23 cellular contexts compared by ENCODE assay signal in the genomic region with DNA sequence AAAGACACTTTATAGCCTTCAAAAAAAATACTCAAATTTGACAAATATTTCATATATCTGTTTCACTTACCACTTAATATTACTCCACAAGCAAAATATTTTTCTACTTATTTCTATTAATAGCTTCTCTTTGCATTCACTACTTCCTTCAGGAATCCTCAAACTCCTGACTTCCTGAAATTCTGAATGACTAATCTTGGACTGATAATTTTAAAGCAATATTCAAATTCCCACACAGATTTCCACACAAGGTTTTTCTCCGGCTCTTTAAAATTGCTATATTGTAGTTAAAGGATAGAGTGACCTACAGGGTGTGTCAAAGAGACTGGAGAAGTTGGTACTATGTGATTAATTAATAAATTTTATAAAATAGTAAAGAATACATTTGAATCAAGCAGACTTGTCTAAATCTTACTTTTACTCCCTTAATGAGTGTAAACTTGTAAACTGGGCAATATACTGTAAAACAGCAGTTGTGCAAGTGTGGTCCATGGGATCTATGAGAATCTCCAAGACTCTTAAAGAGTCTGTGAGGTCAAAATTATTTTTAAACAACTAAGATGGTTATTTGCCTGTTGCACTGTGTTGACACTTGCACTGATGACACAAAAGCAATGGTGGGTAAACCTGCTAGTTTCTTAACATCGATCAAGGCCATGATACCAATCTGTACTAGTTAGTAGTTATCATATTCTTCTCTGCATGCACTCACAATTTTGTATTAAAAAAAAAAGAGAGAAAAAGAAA. TPM values are rescaled to one million over a fixed set of nuclear protein-coding genes. Genes with fewer than 3 reads are reported as not detected.
DNase-seq lines count a peak whose midpoint lies in the region; ATAC-seq and TF ChIP-seq lines count a peak whose summit lies in the region.
"Had no signal": no experiment of that assay in that cellular context is flagged by ENCODE, and none has a peak within 500 bp of the region (broad histone marks: within the 10 kb centered on the region; RNA-seq: fewer than 3 reads in every experiment).

No MANE protein-coding gene starts in this region.

- TF ChIP-seq CTCF in PC-3 (conservative IDR thresholded peaks at IDR 0.05; ENCODE audit: low read depth, low read length): no peak

- H4K20me1 ChIP-seq in PC-3 (ENCODE audit: low read length): peaks cover 39% of the 10 kb centered on the region

- H2BK12ac ChIP-seq in mesenchymal stem cell (ENCODE audit: low read length in 2 of 2): no peak overlapping the region

- no peak overlapping the region for H4K8ac ChIP-seq in mesenchymal stem cell (ENCODE audit: low read length)

- H3K79me1 ChIP-seq in mesenchymal stem cell (replicated peaks; ENCODE audit: low read length, poor library complexity, severe bottlenecking): peaks cover 1% of the 10 kb centered on the region

- ATAC-seq in PC-3: no peak
- ATAC-seq in HG02798 (IDR thresholded peaks at IDR 0.05; ENCODE audit: poor library complexity, unreplicated experiment): no peak
- no peak for ATAC-seq in HG03045 (IDR thresholded peaks at IDR 0.05; ENCODE audit: unreplicated experiment)
- ATAC-seq: activated CD4-positive, CD25-positive, alpha-beta regulatory T cell treated with anti-CD3 and anti-CD28 coated beads, Interleukin-2, amount 50 U/mL, for 24 hours; left colon; stimulated activated effector memory CD8-positive, alpha-beta T cell treated with anti-CD3 and anti-CD28 coated beads, Interleukin-12 subunit alpha, Interleukin-12 subunit beta, amount 100 ng/mL, for 72 hours had no signal

- H3K4me3 ChIP-seq in PC-3 (ENCODE audit: low read length) (no peak overlapping the region), mesenchymal stem cell (ENCODE audit: insufficient read depth in 1 of 2, low read depth in 1 of 2, low read length in 2 of 2) (no peak overlapping the region)
- H3K4me3 ChIP-seq: neural progenitor cell, tibial nerve had no signal

- H2BK5ac ChIP-seq in mesenchymal stem cell (ENCODE audit: low read depth, low read length, poor library complexity, severe bottlenecking): no peak overlapping the region

- CTCF ChIA-PET in PC-3 (lab: Charles Lee): no interaction called here

- POLR2A ChIA-PET in PC-3 (lab: Charles Lee; ENCODE audit: unreplicated experiment): no interaction called here

- H2BK15ac ChIP-seq in mesenchymal stem cell (ENCODE audit: low read depth, poor library complexity, severe bottlenecking): no peak overlapping the region

- H2AFZ ChIP-seq in PC-3 (ENCODE audit: low read length): no peak overlapping the region
- no peak overlapping the region for H2AFZ ChIP-seq in mesenchymal stem cell (ENCODE audit: low read depth, low read length)
- H2AFZ ChIP-seq: neural progenitor cell had no signal

- no peak overlapping the region for H3K14ac ChIP-seq in mesenchymal stem cell (ENCODE audit: low read length in 2 of 2)

- H4K91ac ChIP-seq in mesenchymal stem cell (ENCODE audit: low read length): no peak overlapping the region

- no TSS peak for BruUV-seq in PC-3 (replicated peaks; lab: Mats Ljungman, UMichigan)

- H3K4me1 ChIP-seq in PC-3 (ENCODE audit: insufficient read depth, low read length): peaks cover 5% of the 10 kb centered on the region
- H3K4me1 ChIP-seq in mesenchymal stem cell (ENCODE audit: control insufficient read depth, insufficient read depth, low read depth, low read length): no peaks in the 10 kb centered on the region
- H3K4me1 ChIP-seq: Caco-2, neural progenitor cell had no signal

- H3K79me2 ChIP-seq in PC-3 (ENCODE audit: low read length): peaks cover 98% of the 10 kb centered on the region

- no peak overlapping the region for H3K4ac ChIP-seq in mesenchymal stem cell (ENCODE audit: low read depth in 1 of 2, low read length in 2 of 2)

- H3K9ac ChIP-seq in PC-3 (ENCODE audit: low read length) (no peak overlapping the region), mesenchymal stem cell (ENCODE audit: low read length) (peak overlapping the region; percentile 18)
- H3K9ac ChIP-seq: KMS-11, neural progenitor cell had no signal

- no peaks in the 10 kb centered on the region for H3K9me3 ChIP-seq in PC-3 (ENCODE audit: low read length)
- no peaks in the 10 kb centered on the region for H3K9me3 ChIP-seq in mesenchymal stem cell (ENCODE audit: control insufficient read depth, low read length)
- H3K9me3 ChIP-seq: Caco-2, tibial nerve had no signal

- 100% methylated on average over 1 of the region's 2 CpGs for WGBS in mesenchymal stem cell

- H3K23ac ChIP-seq in mesenchymal stem cell (ENCODE audit: low read length in 2 of 2): no peak overlapping the region

- H3K9me2 ChIP-seq in PC-3 (replicated peaks; ENCODE audit: low read length): no peaks in the 10 kb centered on the region

- no peak overlapping the region for H2BK120ac ChIP-seq in mesenchymal stem cell (ENCODE audit: low read depth, low read length)

- H3K4me2 ChIP-seq in PC-3 (ENCODE audit: low read length) (no peak overlapping the region), mesenchymal stem cell (ENCODE audit: low read length, poor library complexity, severe bottlenecking) (no peak overlapping the region)
- H3K4me2 ChIP-seq: KMS-11, neural progenitor cell had no signal

- DNase-seq in AG20443 (ENCODE audit: low spot score) (peak; percentile 8), PC-3 (peak; percentile 14), dermis blood vessel endothelial cell (peak; percentile 58), mesenchymal stem cell (peak; percentile 51), DMS79 (lab: John Stamatoyannopoulos, UW) (no peak), ureter (ENCODE audit: low spot score) (no peak)
- DNase-seq: Caco-2; central memory CD4-positive, alpha-beta T cell; effector CD8-positive, alpha-beta T cell; H7; left colon; NCI-H1105; NCI-H2107; retina; stimulated activated CD4-positive, alpha-beta T cell treated with anti-CD3 and anti-CD28 coated beads, Interleukin-15, amount 100 ng/mL, for 24 hours; T1000 had no signal

- intact Hi-C loops in PC-3 (cut with micrococcal nuclease): loop anchor here (2.0 kb wide), 1 partner anchor 17 kb away; no protein-coding TSS in a partner anchor

- H3K27ac ChIP-seq in PC-3 (ENCODE audit: low read length) (no peak overlapping the region), mesenchymal stem cell (ENCODE audit: low read length, poor library complexity, severe bottlenecking) (peak overlapping the region; percentile 14)
- H3K27ac ChIP-seq: KMS-11, neural progenitor cell, tibial nerve had no signal

- peaks cover 8% of the 10 kb centered on the region; the same call in 1 of the 2 replicates for H3K36me3 ChIP-seq in PC-3 (ENCODE audit: low read depth, low read length)
- H3K36me3 ChIP-seq in mesenchymal stem cell (ENCODE audit: control insufficient read depth in 1 of 2, insufficient read depth in 2 of 2, low read depth in 1 of 2, low read length in 2 of 2): peaks cover 0 to 11% of the 10 kb centered on the region in 2 experiments
- H3K36me3 ChIP-seq: neural progenitor cell, tibial nerve had no signal

- H3F3A ChIP-seq in PC-3 (ENCODE audit: low read length, unreplicated experiment): no peaks in the 10 kb centered on the region

- no peak overlapping the region for H3K18ac ChIP-seq in mesenchymal stem cell (ENCODE audit: low read depth in 1 of 2, low read length in 2 of 2)

- H2AK5ac ChIP-seq in mesenchymal stem cell (ENCODE audit: low read length, severe bottlenecking): no peak overlapping the region

- H3K27me3 ChIP-seq in PC-3 (ENCODE audit: low read length) (no peaks in the 10 kb centered on the region), mesenchymal stem cell (ENCODE audit: control insufficient read depth in 1 of 2, insufficient read depth in 1 of 2, low read length in 2 of 2) (no peaks in the 10 kb centered on the region)
- H3K27me3 ChIP-seq: neural progenitor cell, tibial nerve had no signal

RNA-seq across cellular contexts. Expression of a gene that starts 44.5 kb away (rescaled TPM):
- 51.2 and 64.4 TPM in 2 replicates for total RNA-seq in PC-3 (2014; rRNA removed)
- 56.0 and 90.3 TPM in 2 replicates for total RNA-seq in dermis blood vessel endothelial cell
- polyA plus RNA-seq in mesenchymal stem cell (2013, experiment 1 of 2): 28.5 TPM
- 27.3 TPM for polyA plus RNA-seq in mesenchymal stem cell (2013, experiment 2 of 2)
- 101 TPM for total RNA-seq in ureter

Comparison
In these comparisons a context has a peak if more than half of its experiments do, and no peak if none do; other contexts are left out.
1. DNase-seq: peak in AG20443 (single experiment), PC-3 (single experiment), dermis blood vessel endothelial cell (single experiment) and mesenchymal stem cell (single experiment); none in DMS79 (single experiment) and ureter (single experiment).